Comparison of ENCODE assay signal across 9 cellular contexts in genomic region chr7:95331004-95331337, GRCh38. TPM values are rescaled to one million over a fixed set of nuclear protein-coding genes. Genes with fewer than 3 reads are reported as not detected.
DNase-seq lines count a peak whose midpoint lies in the region; ATAC-seq and TF ChIP-seq lines count a peak whose summit lies in the region.
"Had no signal": no experiment of that assay in that cellular context is flagged by ENCODE, and none has a peak within 500 bp of the region (broad histone marks: within the 10 kb centered on the region; RNA-seq: fewer than 3 reads in every experiment).

No MANE protein-coding gene starts in this region.

- peak; percentile 28 for ATAC-seq in GM19035 (IDR thresholded peaks at IDR 0.05; ENCODE audit: unreplicated experiment)
- peak; percentile 24 for ATAC-seq in HG02852 (IDR thresholded peaks at IDR 0.05; ENCODE audit: unreplicated experiment)
- no peak for ATAC-seq in T-helper 17 cell
- no peak for ATAC-seq in gastrocnemius medialis

- H3K9me3 Mint-ChIP-seq in nephron progenitor cell: peaks cover 3% of the 10 kb centered on the region

- H3K27ac ChIP-seq in gastrocnemius medialis: no peak overlapping the region

- no peak overlapping the region for H3K4me3 ChIP-seq in neuron (ENCODE audit: low read length)
- H3K4me3 ChIP-seq in gastrocnemius medialis: peak overlapping the region in 2 of 4 donors; percentile 26

- TF ChIP-seq CTCF in gastrocnemius medialis (IDR thresholded peaks at IDR 0.05 in 4 of 5, conservative IDR thresholded peaks at IDR 0.05 in 1 of 5) (no peak), nephron progenitor cell (IDR thresholded peaks at IDR 0.05) (no peak)

- H3K27ac Mint-ChIP-seq in T-helper 17 cell (peak overlapping the region; percentile 84), nephron progenitor cell (no peak overlapping the region)

- intact Hi-C loops in gastrocnemius medialis (cut with DNase I; ENCODE audit: low total_unique reads): no loop called here

- DNase-seq in T-helper 17 cell (no peak), DMS 273 (lab: John Stamatoyannopoulos, UW; ENCODE audit: unreplicated experiment) (no peak), gastrocnemius medialis (no peak), nephron progenitor cell (no peak), NCI-H2171 treated with DMSO at 0.1 percent for 48 hours (lab: John Stamatoyannopoulos, UW) (no peak)

- H3K4me1 Mint-ChIP-seq in T-helper 17 cell (peaks cover 12% of the 10 kb centered on the region), nephron progenitor cell (peaks cover 3% of the 10 kb centered on the region)

- H3K4me1 ChIP-seq in neuron (ENCODE audit: insufficient read depth, low read length) (peaks cover 3% of the 10 kb centered on the region), gastrocnemius medialis (no peaks in the 10 kb centered on the region)

- H3K27me3 Mint-ChIP-seq in T-helper 17 cell (peaks cover 5% of the 10 kb centered on the region), nephron progenitor cell (ENCODE audit: low read depth, poor library complexity) (no peaks in the 10 kb centered on the region)

- H3K4me3 Mint-ChIP-seq in T-helper 17 cell: peak overlapping the region; percentile 91
- H3K4me3 Mint-ChIP-seq in nephron progenitor cell: no peak overlapping the region
- H3K4me3 Mint-ChIP-seq: neural crest cell had no signal

- TF ChIP-seq POLR2A in gastrocnemius medialis (IDR thresholded peaks at IDR 0.05): no peak

- H3K36me3 Mint-ChIP-seq in T-helper 17 cell (ENCODE audit: low read depth): peaks cover 4% of the 10 kb centered on the region
- H3K36me3 Mint-ChIP-seq in nephron progenitor cell (ENCODE audit: low read depth): no peaks in the 10 kb centered on the region

- H3K27me3 ChIP-seq in neuron (ENCODE audit: insufficient read depth, low read length) (no peaks in the 10 kb centered on the region), gastrocnemius medialis (no peaks in the 10 kb centered on the region)

- in situ Hi-C loops in gastrocnemius medialis (cut with MboI; ENCODE audit: low sequenced_read_pairs in 4 of 4): no loop called here

- peak overlapping the region; percentile 15 for H2AFZ ChIP-seq in neuron (ENCODE audit: low read depth, low read length)

- no peaks in the 10 kb centered on the region for H3K9me3 ChIP-seq in T-helper 17 cell (ENCODE audit: control insufficient read depth, low read length, poor library complexity, severe bottlenecking)
- no peaks in the 10 kb centered on the region for H3K9me3 ChIP-seq in neuron (ENCODE audit: low read length)
- H3K9me3 ChIP-seq in gastrocnemius medialis: no peaks in the 10 kb centered on the region

- no peaks in the 10 kb centered on the region for H3K36me3 ChIP-seq in neuron (ENCODE audit: insufficient read depth, low read length)
- no peaks in the 10 kb centered on the region for H3K36me3 ChIP-seq in gastrocnemius medialis

RNA-seq across cellular contexts. Expression of gene PON1, which starts 6.6 kb away (rescaled TPM):
- total RNA-seq in T-helper 17 cell (not detected), gastrocnemius medialis (under 1 TPM in 1 of 4 donors, not detected in 3; 0.31 TPM)
- total RNA-seq: neural crest cell had no signal

Comparison
In these comparisons a context has a peak if more than half of its experiments do, and no peak if none do; other contexts are left out.
1. ATAC-seq: peak in GM19035 (single experiment) and HG02852 (single experiment); none in T-helper 17 cell (single experiment) and gastrocnemius medialis (0 of 2).